9 cellular contexts compared by ENCODE assay signal in the genomic region with DNA sequence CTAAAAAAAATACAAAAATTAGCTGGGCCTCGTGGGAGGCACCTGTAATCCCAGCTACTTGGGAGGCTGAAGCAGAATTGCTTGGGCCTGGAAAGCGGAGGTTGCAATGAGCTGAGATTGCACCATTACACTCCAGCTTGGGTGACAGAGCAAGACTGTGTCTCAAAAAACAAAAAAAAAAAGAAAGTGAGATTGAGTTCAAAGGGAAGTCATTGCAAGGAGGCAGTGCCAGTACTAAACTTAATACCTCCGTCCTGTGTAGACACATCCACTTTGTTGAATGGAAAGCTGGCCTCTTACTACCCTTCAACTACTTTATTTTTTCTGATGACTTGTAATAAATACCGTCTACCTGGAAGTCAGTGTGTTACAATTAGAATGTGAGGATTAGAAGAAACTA.
"Had no signal": no experiment of that assay in that cellular context is flagged by ENCODE, and none has a peak within 500 bp of the region (broad histone marks: within the 10 kb centered on the region; RNA-seq: fewer than 3 reads in every experiment).

No MANE protein-coding gene starts in this region.

- ATAC-seq: GM23338, HCT116 had no signal

- H3K4me3 ChIP-seq: GM23248, GM23338, HAP-1 had no signal

- H3K9me3 Mint-ChIP-seq: GM23338, H9, HFFc6 had no signal

- H3K9me3 ChIP-seq: HAP-1 had no signal

- DNase-seq: GM23248, GOT3, H7, H9, HCEC 1CT, HFFc6 had no signal

- H3K27ac Mint-ChIP-seq: HFFc6 had no signal

- H3K4me3 Mint-ChIP-seq: GM23338, H9, HFFc6 had no signal

- H3K27ac ChIP-seq: GM23248 had no signal
